13 cellular contexts compared by ENCODE assay signal in the genomic region with DNA sequence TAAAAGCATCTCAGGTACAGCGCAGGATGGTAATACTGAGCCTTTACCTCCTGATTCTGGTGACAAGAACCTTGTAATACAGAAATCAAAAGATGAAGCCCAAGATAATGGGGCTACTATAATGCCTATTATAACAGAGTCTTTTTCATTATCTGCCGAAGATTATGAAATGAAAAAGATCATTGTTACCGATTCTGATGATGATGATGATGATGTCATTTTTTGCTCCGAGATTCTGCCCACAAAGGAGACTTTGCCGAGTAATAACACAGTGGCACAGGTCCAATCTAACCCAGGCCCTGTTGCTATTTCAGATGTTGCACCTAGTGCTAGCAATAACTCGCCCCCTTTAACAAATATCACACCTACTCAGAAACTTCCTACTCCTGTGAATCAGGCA. TPM values are rescaled to one million over a fixed set of nuclear protein-coding genes. Genes with fewer than 3 reads are reported as not detected.
A peak's percentile ranks its signal among the peaks of the same experiment; 100 is the strongest.
DNase-seq lines count a peak whose midpoint lies in the region; ATAC-seq and TF ChIP-seq lines count a peak whose summit lies in the region.
"Had no signal": no experiment of that assay in that cellular context is flagged by ENCODE, and none has a peak within 500 bp of the region (broad histone marks: within the 10 kb centered on the region; RNA-seq: fewer than 3 reads in every experiment).

No MANE protein-coding gene starts in this region.

- no peak overlapping the region for H3K9ac ChIP-seq in Loucy (ENCODE audit: low read depth, low read length, poor library complexity, severe bottlenecking)

- H3F3A ChIP-seq in Loucy (ENCODE audit: low read depth), result no peaks in the 10 kb centered on the region

- H3K27ac Mint-ChIP-seq in stimulated activated naive CD8-positive, alpha-beta T cell treated with anti-CD3 and anti-CD28 coated beads, Interleukin-15, Interleukin-2, amounts not matched to agents 100 ng/mL and 50 ng/mL, for 24 hours, result peak overlapping the region; percentile 19
- H3K27ac Mint-ChIP-seq in nephron, result no peak overlapping the region
- H3K27ac Mint-ChIP-seq: GM23338 had no signal

- TF ChIP-seq CTCF in Loucy (conservative IDR thresholded peaks at IDR 0.05; ENCODE audit: low read length) (no peak), nephron (IDR thresholded peaks at IDR 0.05; ENCODE audit: unreplicated experiment in 3 of 3) (no peak)

- H3K9me3 ChIP-seq in Loucy (ENCODE audit: insufficient read depth, low read depth, low read length), result no peaks in the 10 kb centered on the region
- H3K9me3 ChIP-seq: BE2C had no signal

- H3K4me3 Mint-ChIP-seq in stimulated activated naive CD8-positive, alpha-beta T cell treated with anti-CD3 and anti-CD28 coated beads, Interleukin-15, Interleukin-2, amounts not matched to agents 100 ng/mL and 50 ng/mL, for 24 hours, result no peak overlapping the region
- peak overlapping the region in 2 of 3 experiments; percentile 12 to 64 for H3K4me3 Mint-ChIP-seq in nephron
- H3K4me3 Mint-ChIP-seq: GM23338 had no signal

- no peaks in the 10 kb centered on the region for H3K27me3 Mint-ChIP-seq in stimulated activated naive CD8-positive, alpha-beta T cell treated with anti-CD3 and anti-CD28 coated beads, Interleukin-15, Interleukin-2, amounts not matched to agents 100 ng/mL and 50 ng/mL, for 24 hours
- H3K27me3 Mint-ChIP-seq in nephron (ENCODE audit: low read depth), result no peaks in the 10 kb centered on the region

- H3K36me3 Mint-ChIP-seq in stimulated activated naive CD8-positive, alpha-beta T cell treated with anti-CD3 and anti-CD28 coated beads, Interleukin-15, Interleukin-2, amounts not matched to agents 100 ng/mL and 50 ng/mL, for 24 hours (ENCODE audit: low read depth), result peaks cover 49% of the 10 kb centered on the region
- H3K36me3 Mint-ChIP-seq in nephron (ENCODE audit: low read depth), result peaks cover 32% of the 10 kb centered on the region

- peak overlapping the region; percentile 97 for H3K4me3 ChIP-seq in Loucy (ENCODE audit: low read length, poor library complexity, severe bottlenecking)
- H3K4me3 ChIP-seq: GM23338 had no signal

- no peak for DNase-seq in stimulated activated naive CD8-positive, alpha-beta T cell treated with anti-CD3 and anti-CD28 coated beads, Interleukin-15, Interleukin-2, amounts not matched to agents 100 U/mL and 50 U/mL, for 24 hours
- DNase-seq in Ammon's horn (ENCODE audit: low spot score) (no peak), sciatic nerve (ENCODE audit: low spot score) (no peak), activated gamma-delta T cell treated with Interleukin-2 at 50 U/mL for 16 hours (no peak)
- DNase-seq: BE2C, Calu3, DMS 273 treated with DMSO at 0.1 percent for 48 hours, H7, KG1 had no signal

- no peaks in the 10 kb centered on the region for H3K9me3 Mint-ChIP-seq in stimulated activated naive CD8-positive, alpha-beta T cell treated with anti-CD3 and anti-CD28 coated beads, Interleukin-15, Interleukin-2, amounts not matched to agents 100 ng/mL and 50 ng/mL, for 24 hours
- no peaks in the 10 kb centered on the region for H3K9me3 Mint-ChIP-seq in nephron
- H3K9me3 Mint-ChIP-seq: GM23338 had no signal

- H3K4me1 ChIP-seq in Loucy (ENCODE audit: insufficient read depth, low read length, poor library complexity, severe bottlenecking), result peaks cover 29% of the 10 kb centered on the region
- H3K4me1 ChIP-seq: BE2C had no signal

- peaks cover 19% of the 10 kb centered on the region; the same call in 1 of the 2 replicates for H3K36me3 ChIP-seq in Loucy (ENCODE audit: insufficient read depth, low read length)

- no peak overlapping the region for H2AFZ ChIP-seq in Loucy (ENCODE audit: low read length)
- H2AFZ ChIP-seq: GM23338 had no signal

- peaks cover 75% of the 10 kb centered on the region for H3K79me2 ChIP-seq in Loucy (ENCODE audit: insufficient read depth, low read length)

- ATAC-seq in stimulated activated naive CD8-positive, alpha-beta T cell treated with anti-CD3 and anti-CD28 coated beads, Interleukin-15, Interleukin-2, amounts not matched to agents 100 U/mL and 50 U/mL, for 24 hours, result no peak
- no peak for ATAC-seq in sciatic nerve
- ATAC-seq: GM23338 had no signal

- intact Hi-C loops in sciatic nerve (cut with DNase I), result no loop called here

- H4K20me1 ChIP-seq in Loucy (ENCODE audit: insufficient read depth, low read length, poor library complexity, severe bottlenecking), result peaks cover 51% of the 10 kb centered on the region

- H3K4me1 Mint-ChIP-seq in stimulated activated naive CD8-positive, alpha-beta T cell treated with anti-CD3 and anti-CD28 coated beads, Interleukin-15, Interleukin-2, amounts not matched to agents 100 ng/mL and 50 ng/mL, for 24 hours (ENCODE audit: low read depth), result peaks cover 35% of the 10 kb centered on the region
- H3K4me1 Mint-ChIP-seq in nephron, result peaks cover 6% of the 10 kb centered on the region

- H3K9me2 ChIP-seq in Loucy (replicated peaks; ENCODE audit: low read depth, low read length), result no peaks in the 10 kb centered on the region

- H3K27me3 ChIP-seq in Loucy (ENCODE audit: insufficient read depth, low read length, poor library complexity, severe bottlenecking), result no peaks in the 10 kb centered on the region
- H3K27me3 ChIP-seq: BE2C had no signal

- peak overlapping the region; percentile 84 for H3K4me2 ChIP-seq in Loucy (ENCODE audit: low read depth, low read length, poor library complexity, severe bottlenecking)
- H3K4me2 ChIP-seq: GM23338 had no signal

RNA-seq across cellular contexts. Expression of gene ZBTB33, which starts 3.2 kb away (rescaled TPM):
- 11.1 TPM for total RNA-seq in sciatic nerve

RNA-seq across cellular contexts. Expression of gene TMEM255A, which starts 57.5 kb away (rescaled TPM):
- total RNA-seq in sciatic nerve, result 16.4 TPM
- total RNA-seq: Calu3 had no signal
